ENCODE assay signal across 10 cellular contexts in the genomic region with DNA sequence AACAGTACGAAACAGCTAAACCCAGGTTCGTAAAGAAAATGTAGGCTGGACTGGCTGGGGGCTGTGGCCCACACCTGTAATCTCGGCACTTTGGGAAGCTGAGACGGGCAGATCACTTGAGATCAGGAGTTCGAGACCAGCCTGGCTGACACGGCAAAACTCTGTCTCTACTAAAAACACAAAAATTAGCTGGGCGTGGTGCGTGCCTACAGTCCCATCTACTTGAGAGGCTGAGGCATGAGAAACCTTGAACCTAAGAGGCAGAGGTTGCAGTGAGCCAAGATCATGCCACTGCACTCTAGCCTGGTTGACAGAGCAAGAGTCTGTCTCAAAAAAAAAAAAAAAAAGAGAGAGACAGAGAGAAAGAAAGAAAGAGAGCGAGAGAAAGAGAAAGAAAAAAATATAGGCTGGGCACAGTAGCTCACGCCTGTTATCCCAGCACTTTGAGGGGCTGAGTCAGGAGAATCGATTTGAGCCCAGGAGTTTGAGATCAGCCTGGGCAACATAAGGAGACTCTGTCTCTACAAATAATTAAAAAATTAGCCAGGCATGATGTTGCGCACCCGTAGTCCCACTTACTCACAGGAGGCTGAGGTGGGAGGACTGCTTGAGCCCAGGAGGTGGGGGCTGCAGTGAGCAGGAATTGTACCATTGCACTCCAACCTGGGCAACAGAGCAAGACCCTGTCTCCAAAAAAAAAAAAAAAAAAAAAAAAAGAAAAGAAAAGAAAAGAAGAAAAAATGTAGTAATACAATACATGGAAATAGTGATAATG. TPM values are rescaled to one million over a fixed set of nuclear protein-coding genes. Genes with fewer than 3 reads are reported as not detected.
A peak's percentile ranks its signal among the peaks of the same experiment; 100 is the strongest.
DNase-seq lines count a peak whose midpoint lies in the region; ATAC-seq and TF ChIP-seq lines count a peak whose summit lies in the region.
"Had no signal": no experiment of that assay in that cellular context is flagged by ENCODE, and none has a peak within 500 bp of the region (broad histone marks: within the 10 kb centered on the region; RNA-seq: fewer than 3 reads in every experiment).

No MANE protein-coding gene starts in this region.

- H3K4me1 ChIP-seq in mammary epithelial cell (ENCODE audit: insufficient read depth, low read length), result peaks cover 68% of the 10 kb centered on the region
- H3K4me1 ChIP-seq in colonic mucosa, result peaks cover 36% of the 10 kb centered on the region
- peaks cover 84% of the 10 kb centered on the region for H3K4me1 ChIP-seq in upper lobe of right lung

- H3K36me3 Mint-ChIP-seq in MCF 10A (ENCODE audit: insufficient read depth, unreplicated experiment), result peaks cover 18% of the 10 kb centered on the region
- H3K36me3 Mint-ChIP-seq in natural killer cell, result no peaks in the 10 kb centered on the region

- no peaks in the 10 kb centered on the region for H3K27me3 ChIP-seq in mammary epithelial cell (ENCODE audit: insufficient read depth, low read length)
- H3K27me3 ChIP-seq in colonic mucosa, result no peaks in the 10 kb centered on the region
- no peaks in the 10 kb centered on the region for H3K27me3 ChIP-seq in upper lobe of right lung

- H3K27ac ChIP-seq in mammary epithelial cell (ENCODE audit: insufficient read depth, low read depth, low read length), result no peak overlapping the region
- peak overlapping the region; percentile 69 for H3K27ac ChIP-seq in colonic mucosa
- peak overlapping the region; percentile 83 for H3K27ac ChIP-seq in upper lobe of right lung

- ATAC-seq in natural killer cell (no peak), upper lobe of right lung (no peak), GM18519 (IDR thresholded peaks at IDR 0.05; ENCODE audit: low FRiP score, unreplicated experiment) (no peak)

- no peak overlapping the region for H2AFZ ChIP-seq in mammary epithelial cell (ENCODE audit: low read depth, low read length)

- 82% methylated on average over 12 of the region's 13 CpGs for WGBS in mammary epithelial cell (ENCODE audit: low coverage, missing lambda C conversion rate)

- POLR2A ChIA-PET in MCF 10A (lab: Yijun Ruan, JAX), result interaction anchor here (1.2 to 3.3 kb wide), 2 partner anchors 14 to 20 kb away, joined by 6 to 16 read pairs; no protein-coding TSS in a partner anchor

- H3K4me3 ChIP-seq in mammary epithelial cell (replicated peaks in 1 of 3; ENCODE audit: insufficient read depth in 1 of 3, low read depth in 2 of 3, low read length in 3 of 3) (no peak overlapping the region), colonic mucosa (no peak overlapping the region), upper lobe of right lung (no peak overlapping the region)

- peaks cover 91% of the 10 kb centered on the region for H3K79me2 ChIP-seq in mammary epithelial cell (ENCODE audit: insufficient read depth, low read length)

- in situ Hi-C loops in mammary epithelial cell (cut with MboI; ENCODE audit: low sequenced_read_pairs in 2 of 2), result no loop called here

- H3K27ac Mint-ChIP-seq in MCF 10A (ENCODE audit: low read depth, unreplicated experiment), result peak overlapping the region; percentile 41
- peak overlapping the region; percentile 82 to 87 for H3K27ac Mint-ChIP-seq in natural killer cell

- TF ChIP-seq CTCF in MCF 10A (IDR thresholded peaks at IDR 0.05; ENCODE audit: unreplicated experiment) (no peak), mammary epithelial cell (conservative IDR thresholded peaks at IDR 0.05 in 1 of 2, IDR thresholded peaks at IDR 0.05 in 1 of 2; ENCODE audit: extremely low read depth in 1 of 2, insufficient read depth in 1 of 2, low read depth in 1 of 2, low read length in 2 of 2) (no peak), colonic mucosa (IDR thresholded peaks at IDR 0.05) (no peak), natural killer cell (IDR thresholded peaks at IDR 0.05) (no peak), upper lobe of right lung (IDR thresholded peaks at IDR 0.05) (no peak)

- CTCF ChIA-PET in MCF 10A (lab: Yijun Ruan, JAX) (interaction anchor here (0.7 to 1.2 kb wide), 2 partner anchors 39 to 52 kb away, joined by 4 read pairs; no protein-coding TSS in a partner anchor), mammary epithelial cell (lab: Charles Lee; ENCODE audit: low non-redundant PET) (no interaction called here)

- no peak overlapping the region for H3K4me3 Mint-ChIP-seq in MCF 10A (ENCODE audit: unreplicated experiment)
- H3K4me3 Mint-ChIP-seq in natural killer cell, result peak overlapping the region; percentile 18

- peaks cover 28% of the 10 kb centered on the region for H4K20me1 ChIP-seq in mammary epithelial cell (ENCODE audit: insufficient read depth, low read length)

- DNase-seq in MCF 10A (ENCODE audit: unreplicated experiment), result no peak
- no peak for DNase-seq in mammary epithelial cell
- no peak for DNase-seq in colonic mucosa
- no peak for DNase-seq in natural killer cell
- DNase-seq in upper lobe of right lung, result no peak
- DNase-seq in A172 (ENCODE audit: low spot score), result no peak
- DNase-seq in HuH-7.5 (ENCODE audit: low spot score), result no peak
- DNase-seq: H7; stimulated activated naive CD4-positive, alpha-beta T cell had no signal

- H3K27me3 Mint-ChIP-seq in MCF 10A (ENCODE audit: insufficient read depth, unreplicated experiment) (no peaks in the 10 kb centered on the region), natural killer cell (ENCODE audit: low read depth in 2 of 2) (no peaks in the 10 kb centered on the region)

- no peak overlapping the region for H3K4me2 ChIP-seq in mammary epithelial cell (ENCODE audit: insufficient read depth, low read depth, low read length)

- dilution Hi-C loops in mammary epithelial cell (cut with HindIII; ENCODE audit: low sequenced_read_pairs), result loop anchor here (5.0 kb wide), 2 partner anchors 37 to 148 kb away; a partner anchor contains a TSS

- H3K36me3 ChIP-seq in mammary epithelial cell (ENCODE audit: insufficient read depth, low read length) (no peaks in the 10 kb centered on the region), colonic mucosa (no peaks in the 10 kb centered on the region), upper lobe of right lung (no peaks in the 10 kb centered on the region)

- H3K9me3 ChIP-seq in mammary epithelial cell (replicated peaks; ENCODE audit: insufficient read depth, low read length) (no peaks in the 10 kb centered on the region), colonic mucosa (no peaks in the 10 kb centered on the region), upper lobe of right lung (no peaks in the 10 kb centered on the region)

- H3K9me3 Mint-ChIP-seq in MCF 10A (ENCODE audit: unreplicated experiment), result no peaks in the 10 kb centered on the region
- no peaks in the 10 kb centered on the region for H3K9me3 Mint-ChIP-seq in natural killer cell

- peaks cover 55% of the 10 kb centered on the region for H3K4me1 Mint-ChIP-seq in MCF 10A (ENCODE audit: insufficient read depth, unreplicated experiment)
- peaks cover 76 to 90% of the 10 kb centered on the region in 2 donors for H3K4me1 Mint-ChIP-seq in natural killer cell

- intact Hi-C loops in MCF 10A (cut with micrococcal nuclease), result no loop called here
- intact Hi-C loops in mammary epithelial cell (cut with micrococcal nuclease), result loop anchor here (2.0 to 5.0 kb wide), 2 partner anchors 35 to 52 kb away; a partner anchor contains a TSS
- intact Hi-C loops in colonic mucosa (cut with DNase I), result no loop called here
- intact Hi-C loops in natural killer cell (cut with micrococcal nuclease), result no loop called here
- intact Hi-C loops in upper lobe of right lung (cut with DNase I), result no loop called here

- H3K9ac ChIP-seq in mammary epithelial cell (ENCODE audit: insufficient read depth, low read length) (no peak overlapping the region), colonic mucosa (ENCODE audit: low read depth in 2 of 2, low read length in 2 of 2) (peak overlapping the region in 1 of 2 donors; percentile 52)

- BruUV-seq in MCF 10A (replicated peaks; lab: Mats Ljungman, UMichigan) (no TSS peak), mammary epithelial cell (replicated peaks; lab: Mats Ljungman, UMichigan) (no TSS peak)

RNA-seq across cellular contexts. Expression of a gene that starts 35.7 kb away (rescaled TPM):
- total RNA-seq in MCF 10A (2022), result 252 and 259 TPM in 2 replicates
- total RNA-seq in mammary epithelial cell, result 100 to 1,000 TPM; 134 to 309 TPM
- 337 TPM for polyA plus RNA-seq in mammary epithelial cell
- polyA minus RNA-seq in mammary epithelial cell, result 222 TPM
- 100 to 1,000 TPM; 397 to 407 TPM for total RNA-seq in colonic mucosa
- total RNA-seq in natural killer cell, result 100 to 1,000 TPM; 369 to 393 (median 375) TPM
- total RNA-seq in upper lobe of right lung, result 237 TPM
- 40.0 and 68.8 TPM in 2 replicates for total RNA-seq in A172 (2014; rRNA removed; shearing (Covaris generic))
